In genomic region chr1:178483251-178483957, GRCh38 we compare ENCODE assay signal across 33 cellular contexts. TPM values are rescaled to one million over a fixed set of nuclear protein-coding genes. Genes with fewer than 3 reads are reported as not detected.
"Had no signal": no experiment of that assay in that cellular context is flagged by ENCODE, and none has a peak within 500 bp of the region (broad histone marks: within the 10 kb centered on the region; RNA-seq: fewer than 3 reads in every experiment).

No MANE protein-coding gene starts in this region.

- H3K27ac Mint-ChIP-seq: activated CD8-positive, alpha-beta T cell treated with anti-CD3 and anti-CD28 coated beads for 36 hours; activated naive CD4-positive, alpha-beta T cell treated with anti-CD3 and anti-CD28 coated beads, Interleukin-2, amount 50 U/mL, for 24 hours; activated naive CD8-positive, alpha-beta T cell treated with anti-CD3 and anti-CD28 coated beads, Interleukin-2, amount 50 U/mL, for 24 hours; activated T-helper 17 cell treated with anti-CD3 and anti-CD28 coated beads, Interleukin-2, amount 50 U/mL, for 72 hours; effector memory CD8-positive, alpha-beta T cell; T-helper 17 cell had no signal

- H3K27me3 ChIP-seq: heart right ventricle, right lobe of liver, testis had no signal

- H3K36me3 Mint-ChIP-seq: activated naive CD4-positive, alpha-beta T cell treated with anti-CD3 and anti-CD28 coated beads, Interleukin-2, amount 50 U/mL, for 24 hours had no signal

- H3K9me3 Mint-ChIP-seq: activated CD8-positive, alpha-beta T cell treated with anti-CD3 and anti-CD28 coated beads for 36 hours; activated naive CD4-positive, alpha-beta T cell treated with anti-CD3 and anti-CD28 coated beads, Interleukin-2, amount 50 U/mL, for 24 hours; activated naive CD8-positive, alpha-beta T cell treated with anti-CD3 and anti-CD28 coated beads, Interleukin-2, amount 50 U/mL, for 24 hours; activated T-cell treated with anti-CD3 and anti-CD28 coated beads, Interleukin-2, amount 50 U/mL, for 4 hours; activated T-helper 17 cell treated with anti-CD3 and anti-CD28 coated beads, Interleukin-2, amount 50 U/mL, for 72 hours; effector memory CD8-positive, alpha-beta T cell; nephron had no signal

- H3K27me3 Mint-ChIP-seq: progenitor cell of endocrine pancreas had no signal

- H3K4me1 ChIP-seq: right lobe of liver, testis had no signal

- H3K9me3 ChIP-seq: heart right ventricle, left lung, lower lobe of right lung, right lobe of liver, testis, transverse colon had no signal

- H3K27ac ChIP-seq: coronary artery, heart right ventricle, left lung, lower lobe of right lung, right lobe of liver, testis, transverse colon had no signal

- H3K36me3 ChIP-seq: right lobe of liver, transverse colon had no signal

- H3K4me3 Mint-ChIP-seq: activated CD8-positive, alpha-beta T cell treated with anti-CD3 and anti-CD28 coated beads for 36 hours; activated naive CD4-positive, alpha-beta T cell treated with anti-CD3 and anti-CD28 coated beads, Interleukin-2, amount 50 U/mL, for 24 hours; activated naive CD8-positive, alpha-beta T cell treated with anti-CD3 and anti-CD28 coated beads, Interleukin-2, amount 50 U/mL, for 24 hours; activated T-cell treated with anti-CD3 and anti-CD28 coated beads, Interleukin-2, amount 50 U/mL, for 4 hours; activated T-helper 17 cell treated with anti-CD3 and anti-CD28 coated beads, Interleukin-2, amount 50 U/mL, for 72 hours; effector memory CD8-positive, alpha-beta T cell; nephron; T-helper 17 cell had no signal

- H3K4me3 ChIP-seq: coronary artery, heart right ventricle, left lung, lower lobe of right lung, right lobe of liver, testis, transverse colon had no signal

- DNase-seq: activated CD4-positive, alpha-beta T cell treated with anti-CD3 and anti-CD28 coated beads, Interleukin-2, amount 50 U/mL, for 1 hour; activated CD8-positive, alpha-beta T cell treated with anti-CD3 and anti-CD28 coated beads for 36 hours; activated gamma-delta T cell treated with Interleukin-2 at 50 U/mL for 16 hours; activated naive CD8-positive, alpha-beta T cell treated with anti-CD3 and anti-CD28 coated beads, Interleukin-2, amount 50 U/mL, for 24 hours; activated T-cell treated with anti-CD3 and anti-CD28 coated beads, Interleukin-2, amount 50 U/mL, for 4 hours; amygdala; effector memory CD8-positive, alpha-beta T cell; foreskin melanocyte; heart right ventricle; left lung; lower lobe of right lung; mesenchymal stem cell; right lobe of liver; stimulated activated CD4-positive, alpha-beta T cell treated with anti-CD3 and anti-CD28 coated beads, Interleukin-12 subunit alpha, Interleukin-12 subunit beta, amount 100 ng/mL, for 4 hours; stimulated activated CD4-positive, alpha-beta T cell treated with anti-CD3 and anti-CD28 coated beads, Interleukin-4, amount 100 ng/mL, for 1 hour; stimulated activated naive CD8-positive, alpha-beta T cell treated with anti-CD3 and anti-CD28 coated beads, Interleukin-15, Interleukin-2, amounts not matched to agents 100 U/mL and 50 U/mL, for 24 hours; T-helper 17 cell; T1000; testis; transverse colon had no signal

- H3K4me1 Mint-ChIP-seq: activated naive CD4-positive, alpha-beta T cell treated with anti-CD3 and anti-CD28 coated beads, Interleukin-2, amount 50 U/mL, for 24 hours; activated T-helper 17 cell treated with anti-CD3 and anti-CD28 coated beads, Interleukin-2, amount 50 U/mL, for 72 hours had no signal

- ATAC-seq: activated CD8-positive, alpha-beta T cell treated with anti-CD3 and anti-CD28 coated beads for 36 hours; activated naive CD8-positive, alpha-beta T cell treated with anti-CD3 and anti-CD28 coated beads, Interleukin-2, amount 50 U/mL, for 24 hours; activated T-cell treated with anti-CD3 and anti-CD28 coated beads, Interleukin-2, amount 50 U/mL, for 4 hours; activated T-helper 17 cell treated with anti-CD3 and anti-CD28 coated beads, Interleukin-2, amount 50 U/mL, for 72 hours; effector memory CD8-positive, alpha-beta T cell; esophagus mucosa; heart right ventricle; left lung; lower lobe of right lung; right lobe of liver; stimulated activated naive CD8-positive, alpha-beta T cell treated with anti-CD3 and anti-CD28 coated beads, Interleukin-15, Interleukin-2, amounts not matched to agents 100 U/mL and 50 U/mL, for 24 hours; T-helper 17 cell had no signal

RNA-seq across cellular contexts. Expression of gene CLEC20A, which starts 13.4 kb away (rescaled TPM):
- total RNA-seq: activated CD8-positive, alpha-beta T cell treated with anti-CD3 and anti-CD28 coated beads for 36 hours; activated T-cell treated with anti-CD3 and anti-CD28 coated beads, Interleukin-2, amount 50 U/mL, for 4 hours; activated T-helper 17 cell treated with anti-CD3 and anti-CD28 coated beads, Interleukin-2, amount 50 U/mL, for 72 hours; cerebellum; esophagus mucosa; glomerular endothelial cell; heart right ventricle; kidney epithelial cell; left lung; lower lobe of right lung; myocyte; osteocyte; progenitor cell of endocrine pancreas; renal cortical epithelial cell; right lobe of liver; skeletal muscle tissue; T-helper 17 cell; transverse colon had no signal

RNA-seq across cellular contexts. Expression of gene TEX35, which starts 29.5 kb away (rescaled TPM):
- total RNA-seq: activated CD8-positive, alpha-beta T cell treated with anti-CD3 and anti-CD28 coated beads for 36 hours; activated T-cell treated with anti-CD3 and anti-CD28 coated beads, Interleukin-2, amount 50 U/mL, for 4 hours; activated T-helper 17 cell treated with anti-CD3 and anti-CD28 coated beads, Interleukin-2, amount 50 U/mL, for 72 hours; cerebellum; glomerular endothelial cell; kidney epithelial cell; left lung; lower lobe of right lung; myocyte; osteocyte; progenitor cell of endocrine pancreas; renal cortical epithelial cell; right lobe of liver; skeletal muscle tissue; T-helper 17 cell; transverse colon had no signal
